In genomic region chr13:20221772-20222171, GRCh38 we compare ENCODE assay signal across 25 cellular contexts. TPM values are rescaled to one million over a fixed set of nuclear protein-coding genes. Genes with fewer than 3 reads are reported as not detected.
DNase-seq lines count a peak whose midpoint lies in the region; TF ChIP-seq lines count a peak whose summit lies in the region.
"Had no signal": no experiment of that assay in that cellular context is flagged by ENCODE, and none has a peak within 500 bp of the region (broad histone marks: within the 10 kb centered on the region; RNA-seq: fewer than 3 reads in every experiment).

No MANE protein-coding gene starts in this region.

- peak overlapping the region; percentile 56 for H3K9ac ChIP-seq in trophoblast cell (ENCODE audit: low read length)
- H3K9ac ChIP-seq: parathyroid adenoma had no signal

- H3K4me1 ChIP-seq in trophoblast cell (ENCODE audit: control insufficient read depth in 1 of 2, insufficient read depth in 2 of 2, low read length in 2 of 2) (no peaks in the 10 kb centered on the region), BE2C (no peaks in the 10 kb centered on the region)
- H3K4me1 ChIP-seq: Caco-2, parathyroid adenoma, SJSA1 had no signal

- TF ChIP-seq CTCF in BE2C (IDR thresholded peaks at IDR 0.05; ENCODE audit: low read depth, low read length), result no peak

- no peaks in the 10 kb centered on the region for H3K79me2 ChIP-seq in trophoblast cell (ENCODE audit: control insufficient read depth, insufficient read depth, low read length, poor library complexity)
- H3K79me2 ChIP-seq: parathyroid adenoma had no signal

- no peak overlapping the region for H3K14ac ChIP-seq in trophoblast cell (ENCODE audit: low read length)

- no peak overlapping the region for H3K4ac ChIP-seq in trophoblast cell (ENCODE audit: low read depth, low read length)

- H3K27ac ChIP-seq in trophoblast cell (ENCODE audit: low read depth, low read length), result no peak overlapping the region
- H3K27ac ChIP-seq: cardiac muscle cell, parathyroid adenoma, PC-9, SJSA1, thoracic aorta, VCaP had no signal

- no peak overlapping the region for H2BK120ac ChIP-seq in trophoblast cell (ENCODE audit: insufficient read depth, low read length, poor library complexity)

- H3K79me1 ChIP-seq in trophoblast cell (ENCODE audit: low read length), result no peaks in the 10 kb centered on the region

- no peaks in the 10 kb centered on the region for H3K27me3 ChIP-seq in trophoblast cell (ENCODE audit: insufficient read depth, low read length)
- H3K27me3 ChIP-seq in BE2C, result peaks cover 73% of the 10 kb centered on the region

- no peak overlapping the region for H2AK5ac ChIP-seq in trophoblast cell (ENCODE audit: low read length)

- WGBS in trophoblast cell (ENCODE audit: extremely low coverage, insufficient coverage, insufficient read length), result no CpG with 5 or more reads among the region's 6 CpGs

- H3K18ac ChIP-seq in trophoblast cell (ENCODE audit: low read length), result no peak overlapping the region

- DNase-seq in CD1c-positive myeloid dendritic cell (ENCODE audit: extremely low spot score) (peak; percentile 90), MV-4-11 (lab: John Stamatoyannopoulos, UW) (peak; percentile 94), astrocyte of the hippocampus (ENCODE audit: low read depth, low spot score) (peak; percentile 12), trophoblast cell (peak; percentile 13 to 25), NCI-H1930 (lab: John Stamatoyannopoulos, UW) (no peak), HCEC 1CT (no peak), BE2C (no peak)
- DNase-seq: activated CD4-positive, alpha-beta memory T cell treated with anti-CD3 and anti-CD28 coated beads for 36 hours; activated T-cell treated with anti-CD3 and anti-CD28 coated beads for 4 hours; amniotic stem cell; Caco-2; H7; Kasumi-1; mesendoderm; natural killer cell; NCI-H146; NCI-H2171; PC-9; stimulated activated CD4-positive, alpha-beta T cell treated with anti-CD3 and anti-CD28 coated beads, Interleukin-1b, Interleukin-23, amount 100 ng/mL, for 48 hours; stimulated activated naive B cell treated with anti-CD40 and anti-IgM and Interleukin-4, amounts not matched to agents 10 μg/mL and 1 μg/mL and 100 μg/mL, for 72 hours had no signal

- no peak overlapping the region for H2BK12ac ChIP-seq in trophoblast cell (ENCODE audit: low read length)

- H3K23ac ChIP-seq in trophoblast cell (ENCODE audit: low read length), result no peak overlapping the region

- H3K9me3 ChIP-seq in trophoblast cell (ENCODE audit: insufficient read depth, low read depth, low read length) (no peaks in the 10 kb centered on the region), BE2C (no peaks in the 10 kb centered on the region)
- H3K9me3 ChIP-seq: Caco-2, SJSA1, thoracic aorta had no signal

- H3K36me3 ChIP-seq in trophoblast cell (ENCODE audit: control insufficient read depth in 1 of 2, insufficient read depth in 2 of 2, low read length in 2 of 2) (no peaks in the 10 kb centered on the region), BE2C (no peaks in the 10 kb centered on the region)
- H3K36me3 ChIP-seq: cardiac muscle cell, SJSA1, thoracic aorta had no signal

- H3K4me3 ChIP-seq in trophoblast cell (ENCODE audit: low read depth, low read length) (no peak overlapping the region), BE2C (ENCODE audit: low read depth, low read length) (no peak overlapping the region)
- H3K4me3 ChIP-seq: cardiac muscle cell, PC-9, SJSA1, thoracic aorta had no signal

- no peak overlapping the region for H4K12ac ChIP-seq in trophoblast cell (ENCODE audit: low read depth, low read length)

- H4K8ac ChIP-seq in trophoblast cell (ENCODE audit: low read depth, low read length), result no peak overlapping the region

- no peak overlapping the region for H3K4me2 ChIP-seq in trophoblast cell (ENCODE audit: low read length)
- H3K4me2 ChIP-seq: PC-9 had no signal

- H2BK5ac ChIP-seq in trophoblast cell (ENCODE audit: low read depth, low read length, poor library complexity), result no peak overlapping the region

- no peak overlapping the region for H4K91ac ChIP-seq in trophoblast cell (ENCODE audit: low read depth, low read length)

- H2AFZ ChIP-seq in trophoblast cell (ENCODE audit: insufficient read depth, low read length, poor library complexity), result no peak overlapping the region
- H2AFZ ChIP-seq: parathyroid adenoma, PC-9 had no signal

RNA-seq across cellular contexts. Expression of gene GJB6, which starts 10.3 kb away (rescaled TPM):
- 0.37 and 0.44 TPM in 2 replicates for polyA plus RNA-seq in trophoblast cell (2013)
- not detected for polyA plus RNA-seq in BE2C (2012; ENCODE audit: insufficient read depth, insufficient read length, low read depth)
- polyA plus RNA-seq: cardiac muscle cell had no signal

RNA-seq across cellular contexts. Expression of gene GJB2, which starts 29.0 kb away (rescaled TPM):
- 2.8 and 2.9 TPM in 2 replicates for polyA plus RNA-seq in trophoblast cell (2013)
- not detected for polyA plus RNA-seq in BE2C (2012; ENCODE audit: insufficient read depth, insufficient read length, low read depth)

Comparison
In these comparisons a context has a peak if more than half of its experiments do, and no peak if none do; other contexts are left out.
1. DNase-seq: peak in CD1c-positive myeloid dendritic cell (single experiment), MV-4-11 (single experiment), astrocyte of the hippocampus (single experiment) and trophoblast cell (2 of 2); none in NCI-H1930 (0 of 2), HCEC 1CT (single experiment) and BE2C (single experiment).